In genomic region chr6:124928831-124929230, GRCh38 we compare ENCODE assay signal across 25 cellular contexts. TPM values are rescaled to one million over a fixed set of nuclear protein-coding genes. Genes with fewer than 3 reads are reported as not detected.
DNase-seq lines count a peak whose midpoint lies in the region; ATAC-seq, FAIRE-seq and TF ChIP-seq lines count a peak whose summit lies in the region.
"Had no signal": no experiment of that assay in that cellular context is flagged by ENCODE, and none has a peak within 500 bp of the region (broad histone marks: within the 10 kb centered on the region; RNA-seq: fewer than 3 reads in every experiment).

No MANE protein-coding gene starts in this region.

- no peak overlapping the region for H3K27ac ChIP-seq in left lung
- H3K27ac ChIP-seq in pancreas, result no peak overlapping the region
- H3K27ac ChIP-seq: C4-2B, SK-N-MC had no signal

- ATAC-seq in GM18502 (IDR thresholded peaks at IDR 0.05; ENCODE audit: poor library complexity, unreplicated experiment) (no peak), left lung (no peak), pancreas (no peak)
- ATAC-seq: HepG2, K562 had no signal

- WGBS in pancreas, 2 donors, result 84 to 87% methylated on average over 4 of the region's 4 CpGs

- H3K4me1 ChIP-seq in left lung (no peaks in the 10 kb centered on the region), pancreas (no peaks in the 10 kb centered on the region)

- H3K4me3 ChIP-seq in left lung (no peak overlapping the region), pancreas (no peak overlapping the region)
- H3K4me3 ChIP-seq: K562, SK-N-MC had no signal

- no peaks in the 10 kb centered on the region for H3K9me3 ChIP-seq in left lung
- H3K9me3 ChIP-seq in pancreas, result no peaks in the 10 kb centered on the region

- TF ChIP-seq CTCF in left lung (IDR thresholded peaks at IDR 0.05) (no peak), pancreas (IDR thresholded peaks at IDR 0.05) (no peak)

- H3K36me3 ChIP-seq in left lung (no peaks in the 10 kb centered on the region), pancreas (no peaks in the 10 kb centered on the region)

- H3K27me3 ChIP-seq in left lung, result no peaks in the 10 kb centered on the region
- no peaks in the 10 kb centered on the region for H3K27me3 ChIP-seq in pancreas

- FAIRE-seq in pancreas (lab: Jason Lieb, UNC), result no peak
- FAIRE-seq: H54, HepG2, K562, RCC 7860 had no signal

- DNase-seq in A172 (ENCODE audit: low spot score) (peak; percentile 46), M059J (ENCODE audit: low read depth) (peak; percentile 79), astrocyte of the hippocampus (ENCODE audit: low read depth, low spot score) (peak; percentile 90), iris pigment epithelial cell (ENCODE audit: low read depth) (peak; percentile 5), left lung (no peak), NK-92 (lab: John Stamatoyannopoulos, UW; ENCODE audit: unreplicated experiment) (no peak), pancreas (no peak)
- DNase-seq: 8988T; CD8-positive, alpha-beta memory T cell; NCI-H1092 treated with DMSO at 0.1 percent for 48 hours; NCI-H146; NCI-H2029; NCI-H345; NCI-H524; NCI-H774; OCI-M1; SHP77; SW 1271 had no signal

- intact Hi-C loops in left lung (cut with DNase I), result no loop called here
- intact Hi-C loops in pancreas (cut with DNase I), result no loop called here

RNA-seq across cellular contexts. Expression of gene RNF217, which starts 33.4 kb away (rescaled TPM):
- total RNA-seq in A172 (2014; rRNA removed; shearing (Covaris generic)), result 4.4 and 9.9 TPM in 2 replicates
- 10.6 and 12.0 TPM in 2 replicates for total RNA-seq in M059J (2014; rRNA removed; shearing (Covaris generic))
- total RNA-seq in left lung, result 10 to 100 TPM; 17.2 to 18.5 TPM
- 10 to 100 TPM in 2 of 6 donors, 1 to 10 TPM in 4; 4.6 to 14.3 (median 8.3) TPM for total RNA-seq in pancreas
- polyA plus RNA-seq in pancreas, result 1 to 10 TPM; 3.4 to 3.6 TPM
- polyA plus RNA-seq: CD8-positive, alpha-beta memory T cell had no signal

Comparison
In these comparisons a context has a peak if more than half of its experiments do, and no peak if none do; other contexts are left out.
1. DNase-seq: peak in A172 (single experiment), M059J (single experiment), astrocyte of the hippocampus (single experiment) and iris pigment epithelial cell (single experiment); none in left lung (0 of 2), NK-92 (single experiment) and pancreas (0 of 6).